ENCODE assay signal across 30 cellular contexts in genomic region chr15:31141792-31142191, GRCh38. TPM values are rescaled to one million over a fixed set of nuclear protein-coding genes. Genes with fewer than 3 reads are reported as not detected.
"Had no signal": no experiment of that assay in that cellular context is flagged by ENCODE, and none has a peak within 500 bp of the region (broad histone marks: within the 10 kb centered on the region; RNA-seq: fewer than 3 reads in every experiment).

No MANE protein-coding gene starts in this region.

- ATAC-seq: stimulated activated effector memory CD8-positive, alpha-beta T cell treated with anti-CD3 and anti-CD28 coated beads, Interleukin-12 subunit alpha, Interleukin-12 subunit beta, amount 100 ng/mL, for 72 hours; stimulated activated memory B cell treated with anti-CD40 and anti-IgM and Interleukin-4, amounts not matched to agents 10 μg/mL and 1 μg/mL and 100 μg/mL, for 72 hours; stimulated activated naive B cell treated with anti-CD40 and anti-IgM and Interleukin-4, amounts not matched to agents 10 μg/mL and 1 μg/mL and 100 μg/mL, for 72 hours; stimulated activated naive CD8-positive, alpha-beta T cell treated with anti-CD3 and anti-CD28 coated beads, Interleukin-15, amount 100 ng/mL, for 72 hours; stimulated activated naive CD8-positive, alpha-beta T cell treated with anti-CD3 and anti-CD28 coated beads, Interleukin-15, Interleukin-2, amounts not matched to agents 100 U/mL and 50 U/mL, for 24 hours; upper lobe of right lung had no signal

- H3K36me3 ChIP-seq: stomach, suprapubic skin, thoracic aorta, thyroid gland, tibial artery, tibial nerve, transverse colon, upper lobe of left lung, upper lobe of right lung, uterus, vagina had no signal

- H3K27ac ChIP-seq: stomach, suprapubic skin, testis, thoracic aorta, thyroid gland, tibial artery, tibial nerve, transverse colon, upper lobe of left lung, upper lobe of right lung, uterus, vagina had no signal

- DNase-seq: stimulated activated CD4-positive, alpha-beta T cell treated with anti-CD3 and anti-CD28 coated beads, Interleukin-2, amount 100 ng/mL, for 48 hours; stimulated activated CD4-positive, alpha-beta T cell treated with anti-CD3 and anti-CD28 coated beads, Interleukin-4, amount 100 ng/mL, for 1 hour; stimulated activated CD4-positive, alpha-beta T cell treated with anti-CD3 and anti-CD28 coated beads, Interleukin-4, amount 100 ng/mL, for 24 hours; stimulated activated CD4-positive, alpha-beta T cell treated with anti-CD3 and anti-CD28 coated beads, Interleukin-4, amount 100 ng/mL, for 4 hours; stimulated activated CD8-positive, alpha-beta memory T cell treated with anti-CD3 and anti-CD28 coated beads, Interleukin-4, amount 100 ng/mL, for 48 hours; stimulated activated naive B cell treated with anti-CD40 and anti-IgM and Interleukin-4, amounts not matched to agents 10 μg/mL and 1 μg/mL and 100 μg/mL, for 72 hours; stimulated activated naive CD4-positive, alpha-beta T cell; stimulated activated naive CD4-positive, alpha-beta T cell treated with Interleukin-2 at 50 U/mL for 16 hours; stimulated activated naive CD8-positive, alpha-beta T cell treated with anti-CD3 and anti-CD28 coated beads, Interleukin-15, amount 100 ng/mL, for 72 hours; stimulated activated naive CD8-positive, alpha-beta T cell treated with anti-CD3 and anti-CD28 coated beads, Interleukin-15, Interleukin-2, amounts not matched to agents 100 U/mL and 50 U/mL, for 24 hours; stomach; substantia nigra; testis; thyroid gland; tibial artery; transverse colon; trophoblast cell; upper lobe of left lung; upper lobe of right lung; uterus had no signal

- H3K4me3 ChIP-seq: stomach, suprapubic skin, testis, thoracic aorta, thyroid gland, tibial artery, tibial nerve, transverse colon, upper lobe of left lung, upper lobe of right lung, uterus, vagina had no signal

- H3K4me1 ChIP-seq: stomach, suprapubic skin, testis, tibial artery, tibial nerve, transverse colon, upper lobe of left lung, upper lobe of right lung, uterus had no signal

- H3K27me3 ChIP-seq: stomach, suprapubic skin, testis, thyroid gland, tibial artery, tibial nerve, transverse colon, upper lobe of left lung, upper lobe of right lung, uterus, vagina had no signal

- H3K9me3 ChIP-seq: stomach, suprapubic skin, testis, thoracic aorta, thyroid gland, tibial artery, tibial nerve, transverse colon, upper lobe of left lung, upper lobe of right lung, uterus, vagina had no signal

RNA-seq across cellular contexts. Expression of gene TRPM1, which starts 40.3 kb away (rescaled TPM):
- total RNA-seq: stomach, subcutaneous adipose tissue, temporal lobe, thoracic aorta, thyroid gland, tibial nerve, transverse colon, upper lobe of left lung, upper lobe of right lung, ureter, urinary bladder, uterus, vagina had no signal
- polyA plus RNA-seq: urinary bladder had no signal
